Comparison of ENCODE assay signal across 17 cellular contexts in genomic region chr15:52710710-52711107, GRCh38. TPM values are rescaled to one million over a fixed set of nuclear protein-coding genes. Genes with fewer than 3 reads are reported as not detected.
DNase-seq lines count a peak whose midpoint lies in the region; ATAC-seq and TF ChIP-seq lines count a peak whose summit lies in the region.
"Had no signal": no experiment of that assay in that cellular context is flagged by ENCODE, and none has a peak within 500 bp of the region (broad histone marks: within the 10 kb centered on the region; RNA-seq: fewer than 3 reads in every experiment).

No MANE protein-coding gene starts in this region.

- H3F3A ChIP-seq in SU-DHL-6 (ENCODE audit: insufficient read depth) = peaks cover 3% of the 10 kb centered on the region; the same call in 1 of the 2 replicates

- TF ChIP-seq CTCF in SU-DHL-6 (IDR thresholded peaks at IDR 0.05; ENCODE audit: insufficient read depth, low read length, poor library complexity, severe bottlenecking) (no peak), heart left ventricle (IDR thresholded peaks at IDR 0.05) (no peak)

- no peaks in the 10 kb centered on the region for H4K20me1 ChIP-seq in SU-DHL-6 (ENCODE audit: low read depth, low read length)

- peak overlapping the region in 1 of 2 donors; percentile 82 for H3K27ac Mint-ChIP-seq in activated naive CD4-positive, alpha-beta T cell treated with anti-CD3 and anti-CD28 coated beads, Interleukin-2, amount 50 U/mL, for 72 hours
- peak overlapping the region; percentile 85 for H3K27ac Mint-ChIP-seq in stimulated activated memory B cell treated with anti-CD40 and anti-IgM and Interleukin-4, amounts not matched to agents 10 μg/mL and 1 μg/mL and 100 μg/mL, for 72 hours

- H3K9me3 Mint-ChIP-seq in activated naive CD4-positive, alpha-beta T cell treated with anti-CD3 and anti-CD28 coated beads, Interleukin-2, amount 50 U/mL, for 72 hours = no peaks in the 10 kb centered on the region
- no peaks in the 10 kb centered on the region for H3K9me3 Mint-ChIP-seq in stimulated activated memory B cell treated with anti-CD40 and anti-IgM and Interleukin-4, amounts not matched to agents 10 μg/mL and 1 μg/mL and 100 μg/mL, for 72 hours
- H3K9me3 Mint-ChIP-seq: CD4-positive, alpha-beta memory T cell had no signal

- H3K9me2 ChIP-seq in SU-DHL-6 (replicated peaks; ENCODE audit: insufficient read depth, low read length) = no peaks in the 10 kb centered on the region

- H3K36me3 ChIP-seq in SU-DHL-6 (ENCODE audit: low read length) = no peaks in the 10 kb centered on the region
- H3K36me3 ChIP-seq in heart left ventricle = no peaks in the 10 kb centered on the region
- H3K36me3 ChIP-seq: BE2C had no signal

- peaks cover 58% of the 10 kb centered on the region for H3K4me1 Mint-ChIP-seq in stimulated activated memory B cell treated with anti-CD40 and anti-IgM and Interleukin-4, amounts not matched to agents 10 μg/mL and 1 μg/mL and 100 μg/mL, for 72 hours
- H3K4me1 Mint-ChIP-seq: CD4-positive, alpha-beta memory T cell had no signal

- H2AFZ ChIP-seq in SU-DHL-6 (ENCODE audit: low read depth, low read length, severe bottlenecking) = peak overlapping the region; percentile 79

- H3K9ac ChIP-seq in SU-DHL-6 (ENCODE audit: low read length) = 0 out of 2 replicates have a peak overlapping the region, but pooled peaks have one; percentile 58

- H3K27me3 Mint-ChIP-seq in stimulated activated memory B cell treated with anti-CD40 and anti-IgM and Interleukin-4, amounts not matched to agents 10 μg/mL and 1 μg/mL and 100 μg/mL, for 72 hours = no peaks in the 10 kb centered on the region

- no peaks in the 10 kb centered on the region for H3K4me1 ChIP-seq in heart left ventricle
- H3K4me1 ChIP-seq: BE2C had no signal

- no peak for TF ChIP-seq POLR2A in heart left ventricle (IDR thresholded peaks at IDR 0.05)

- no peaks in the 10 kb centered on the region for H3K79me2 ChIP-seq in SU-DHL-6 (ENCODE audit: insufficient read depth, low read length)

- intact Hi-C loops in heart left ventricle (cut with DNase I) = no loop called here

- H3K27ac ChIP-seq in SU-DHL-6 (ENCODE audit: low read depth, low read length) (peak overlapping the region; percentile 82; the same call in 1 of the 2 replicates), heart left ventricle (no peak overlapping the region)
- H3K27ac ChIP-seq: SK-N-MC had no signal

- H3K27me3 ChIP-seq in SU-DHL-6 (ENCODE audit: low read length) = no peaks in the 10 kb centered on the region
- H3K27me3 ChIP-seq in heart left ventricle = no peaks in the 10 kb centered on the region
- H3K27me3 ChIP-seq: BE2C had no signal

- DNase-seq in activated naive CD4-positive, alpha-beta T cell treated with anti-CD3 and anti-CD28 coated beads, Interleukin-2, amount 50 U/mL, for 72 hours (ENCODE audit: low spot score in 2 of 2) = no peak
- no peak for DNase-seq in activated naive CD4-positive, alpha-beta T cell treated with anti-CD3 and anti-CD28 coated beads, Interleukin-2, amount 50 U/mL, for 16 hours
- DNase-seq in heart left ventricle (no peak), UCSD-AML1 (lab: John Stamatoyannopoulos, UW; ENCODE audit: unreplicated experiment) (no peak)
- DNase-seq: BE2C; CD4-positive, alpha-beta memory T cell; DMS 273 treated with DMSO at 0.1 percent for 48 hours; HCEC 1CT; NCI-H1092; NCI-H526; NK-92 treated with Interleukin-12 subunit alpha and Interleukin-12 subunit beta, amount 100 ng/mL, for 24 hours had no signal

- peak; percentile 91 to 97 for ATAC-seq in activated naive CD4-positive, alpha-beta T cell treated with anti-CD3 and anti-CD28 coated beads, Interleukin-2, amount 50 U/mL, for 72 hours
- ATAC-seq in GM19395 (IDR thresholded peaks at IDR 0.05; ENCODE audit: unreplicated experiment) = peak; percentile 6
- ATAC-seq in stimulated activated memory B cell treated with anti-CD40 and anti-IgM and Interleukin-4, amounts not matched to agents 10 μg/mL and 1 μg/mL and 100 μg/mL, for 72 hours = no peak
- ATAC-seq in heart left ventricle = no peak
- no peak for ATAC-seq in HG03378 (IDR thresholded peaks at IDR 0.05; ENCODE audit: unreplicated experiment)
- ATAC-seq: K562 had no signal

- H3K4me3 ChIP-seq in SU-DHL-6 (ENCODE audit: insufficient read depth, low read length, poor library complexity, severe bottlenecking) (no peak overlapping the region), heart left ventricle (no peak overlapping the region)
- H3K4me3 ChIP-seq: K562, SK-N-MC had no signal

- H3K9me3 ChIP-seq in SU-DHL-6 (ENCODE audit: insufficient read depth, low read length) = no peaks in the 10 kb centered on the region
- H3K9me3 ChIP-seq in heart left ventricle = no peaks in the 10 kb centered on the region
- H3K9me3 ChIP-seq: BE2C had no signal

- no peak overlapping the region for H3K4me2 ChIP-seq in SU-DHL-6 (ENCODE audit: low read depth, low read length, poor library complexity, severe bottlenecking)

- H3K4me3 Mint-ChIP-seq in stimulated activated memory B cell treated with anti-CD40 and anti-IgM and Interleukin-4, amounts not matched to agents 10 μg/mL and 1 μg/mL and 100 μg/mL, for 72 hours = peak overlapping the region; percentile 2
- H3K4me3 Mint-ChIP-seq: CD4-positive, alpha-beta memory T cell had no signal

- no peaks in the 10 kb centered on the region for H3K36me3 Mint-ChIP-seq in activated naive CD4-positive, alpha-beta T cell treated with anti-CD3 and anti-CD28 coated beads, Interleukin-2, amount 50 U/mL, for 72 hours
- H3K36me3 Mint-ChIP-seq in stimulated activated memory B cell treated with anti-CD40 and anti-IgM and Interleukin-4, amounts not matched to agents 10 μg/mL and 1 μg/mL and 100 μg/mL, for 72 hours = no peaks in the 10 kb centered on the region
- H3K36me3 Mint-ChIP-seq: CD4-positive, alpha-beta memory T cell had no signal

RNA-seq across cellular contexts. Expression of gene ATOSA, which starts 31.5 kb away (rescaled TPM):
- total RNA-seq in activated naive CD4-positive, alpha-beta T cell treated with anti-CD3 and anti-CD28 coated beads, Interleukin-2, amount 50 U/mL, for 72 hours = 10 to 100 TPM; 26.3 to 36.5 TPM
- 10 to 100 TPM; 21.3 to 51.5 (median 29.8) TPM for total RNA-seq in heart left ventricle
- polyA plus RNA-seq in heart left ventricle = 10 to 100 TPM; 12.2 to 42.7 TPM

Comparison
In these comparisons a context has a peak if more than half of its experiments do, and no peak if none do; other contexts are left out.
1. ATAC-seq: peak in activated naive CD4-positive, alpha-beta T cell treated with anti-CD3 and anti-CD28 coated beads, Interleukin-2, amount 50 U/mL, for 72 hours (2 of 2) and GM19395 (single experiment); none in stimulated activated memory B cell treated with anti-CD40 and anti-IgM and Interleukin-4, amounts not matched to agents 10 μg/mL and 1 μg/mL and 100 μg/mL, for 72 hours (single experiment), heart left ventricle (0 of 4) and HG03378 (single experiment).